In the genomic region with DNA sequence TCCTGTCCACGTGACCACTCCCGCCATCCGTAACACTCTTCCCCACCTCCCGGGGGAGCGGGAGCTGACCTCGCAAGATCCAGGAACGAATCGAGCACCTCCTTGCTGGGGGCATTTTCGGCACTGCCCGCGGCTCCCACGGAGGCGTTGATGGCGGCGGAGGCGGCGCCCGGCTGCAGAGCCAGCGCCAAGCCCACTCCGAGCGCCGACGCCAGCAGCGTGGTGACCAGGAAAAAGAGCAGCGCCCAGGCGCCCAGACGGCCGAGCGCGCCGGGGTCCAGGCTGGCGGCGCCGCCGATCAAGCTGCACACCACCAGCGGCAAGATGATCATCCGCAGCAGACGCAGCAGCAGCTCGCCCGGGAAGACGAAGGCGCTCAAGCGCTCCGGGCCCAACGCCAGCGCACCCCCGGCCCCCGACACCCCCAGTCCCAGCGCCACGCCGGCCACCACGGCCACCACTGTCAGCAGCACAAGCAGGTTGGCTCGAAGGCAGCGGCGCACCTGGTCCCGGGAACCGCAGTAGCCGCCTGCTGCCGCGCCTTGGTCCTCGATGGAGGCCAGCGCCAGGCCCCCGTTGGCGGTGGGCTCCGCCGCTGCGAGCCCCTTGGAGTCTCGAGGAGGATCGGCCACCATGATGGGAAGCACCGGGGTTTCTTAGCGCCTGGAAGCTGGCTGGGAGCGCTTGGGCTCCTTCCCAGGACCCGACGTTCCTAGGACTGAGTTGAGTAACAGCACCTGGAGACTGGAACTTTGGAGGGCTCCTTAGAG, we compare ENCODE assay signal across 8 cellular contexts. TPM values are rescaled to one million over a fixed set of nuclear protein-coding genes. Genes with fewer than 3 reads are reported as not detected.
DNase-seq lines count a peak whose midpoint lies in the region; TF ChIP-seq lines count a peak whose summit lies in the region.

No MANE protein-coding gene starts in this region.

- H3K4me1 ChIP-seq in uterus, result peaks cover 0 to 18% of the 10 kb centered on the region in 2 donors

- peak overlapping the region; percentile 91 to 92 for H3K27ac ChIP-seq in uterus

- H3K36me3 Mint-ChIP-seq in activated T-cell treated with anti-CD3 and anti-CD28 coated beads, Interleukin-2, amount 50 U/mL, for 24 hours (ENCODE audit: low read depth), result peaks cover 57% of the 10 kb centered on the region
- peaks cover 6% of the 10 kb centered on the region for H3K36me3 Mint-ChIP-seq in nephron progenitor cell (ENCODE audit: low read depth)

- H3K27ac Mint-ChIP-seq in activated T-cell treated with anti-CD3 and anti-CD28 coated beads, Interleukin-2, amount 50 U/mL, for 24 hours, result peak overlapping the region; percentile 99
- H3K27ac Mint-ChIP-seq in nephron progenitor cell, result peak overlapping the region; percentile 95

- peaks cover 50% of the 10 kb centered on the region for H3K4me1 Mint-ChIP-seq in activated T-cell treated with anti-CD3 and anti-CD28 coated beads, Interleukin-2, amount 50 U/mL, for 24 hours (ENCODE audit: low read depth)
- H3K4me1 Mint-ChIP-seq in nephron progenitor cell, result peaks cover 54% of the 10 kb centered on the region

- H3K27me3 ChIP-seq in uterus, result no peaks in the 10 kb centered on the region

- H3K9me3 ChIP-seq in uterus, result no peaks in the 10 kb centered on the region

- H3K4me3 Mint-ChIP-seq in activated T-cell treated with anti-CD3 and anti-CD28 coated beads, Interleukin-2, amount 50 U/mL, for 24 hours, result peak overlapping the region; percentile 98
- peak overlapping the region; percentile 93 for H3K4me3 Mint-ChIP-seq in nephron progenitor cell

- DNase-seq in NCI-H1417 (lab: John Stamatoyannopoulos, UW), result peak; percentile 50 to 79 (median 68)
- DNase-seq in NCI-H1417 treated with DMSO at 0.1 percent for 48 hours (lab: John Stamatoyannopoulos, UW), result no peak
- DNase-seq in NCI-H2227 treated with DMSO at 0.1 percent for 48 hours (lab: John Stamatoyannopoulos, UW), result peak; percentile 8
- peak; percentile 72 for DNase-seq in activated T-cell treated with anti-CD3 and anti-CD28 coated beads, Interleukin-2, amount 50 U/mL, for 24 hours
- peak; percentile 67 for DNase-seq in fibroblast of peridontal ligament (ENCODE audit: extremely low read depth)
- peak; percentile 64 for DNase-seq in nephron progenitor cell
- DNase-seq in uterus, result peak; percentile 62 to 70
- no peak for DNase-seq in GDM1 (lab: John Stamatoyannopoulos, UW)

- TF ChIP-seq CTCF in nephron progenitor cell (IDR thresholded peaks at IDR 0.05), result no peak
- no peak for TF ChIP-seq CTCF in uterus (IDR thresholded peaks at IDR 0.05)

- intact Hi-C loops in uterus (cut with DNase I; ENCODE audit: low total_unique reads), result loop anchor here (10.0 kb wide), 1 partner anchor 57 kb away; no protein-coding TSS in a partner anchor

- H3K9me3 Mint-ChIP-seq in activated T-cell treated with anti-CD3 and anti-CD28 coated beads, Interleukin-2, amount 50 U/mL, for 24 hours, result no peaks in the 10 kb centered on the region
- H3K9me3 Mint-ChIP-seq in nephron progenitor cell, result no peaks in the 10 kb centered on the region

- H3K4me3 ChIP-seq in uterus, result peak overlapping the region; percentile 65 to 74

- TF ChIP-seq POLR2A in uterus (IDR thresholded peaks at IDR 0.05), result no peak

- no peaks in the 10 kb centered on the region for H3K27me3 Mint-ChIP-seq in activated T-cell treated with anti-CD3 and anti-CD28 coated beads, Interleukin-2, amount 50 U/mL, for 24 hours
- peaks cover 16% of the 10 kb centered on the region for H3K27me3 Mint-ChIP-seq in nephron progenitor cell (ENCODE audit: low read depth, poor library complexity)

- no peaks in the 10 kb centered on the region for H3K36me3 ChIP-seq in uterus

RNA-seq across cellular contexts. Expression of a gene that starts 0.9 kb away (rescaled TPM):
- 10 to 100 TPM; 13.8 to 78.0 (median 32.4) TPM for total RNA-seq in uterus

RNA-seq across cellular contexts. Expression of a gene that starts 41.3 kb away (rescaled TPM):
- 100 to 1,000 TPM in 1 of 4 donors, 10 to 100 TPM in 3; 55.1 to 109 (median 81.8) TPM for total RNA-seq in uterus

RNA-seq across cellular contexts. Expression of a gene that starts 41.7 kb away (rescaled TPM):
- total RNA-seq in uterus, result 100 to 1,000 TPM in 1 of 4 donors, 10 to 100 TPM in 2, 1 to 10 TPM in 1; 7.4 to 154 (median 22.1) TPM

Comparison
In these comparisons a context has a peak if more than half of its experiments do, and no peak if none do; other contexts are left out.
1. DNase-seq: peak in NCI-H1417 (3 of 3), NCI-H2227 treated with DMSO at 0.1 percent for 48 hours (single experiment), activated T-cell treated with anti-CD3 and anti-CD28 coated beads, Interleukin-2, amount 50 U/mL, for 24 hours (single experiment), fibroblast of peridontal ligament (single experiment), nephron progenitor cell (single experiment) and uterus (2 of 2); none in NCI-H1417 treated with DMSO at 0.1 percent for 48 hours (single experiment) and GDM1 (single experiment).